Comparison of ENCODE assay signal across 15 cellular contexts in genomic region chr1:26740023-26740422, GRCh38. TPM values are rescaled to one million over a fixed set of nuclear protein-coding genes. Genes with fewer than 3 reads are reported as not detected.
DNase-seq lines count a peak whose midpoint lies in the region; ATAC-seq and TF ChIP-seq lines count a peak whose summit lies in the region.
"Had no signal": no experiment of that assay in that cellular context is flagged by ENCODE, and none has a peak within 500 bp of the region (broad histone marks: within the 10 kb centered on the region; RNA-seq: fewer than 3 reads in every experiment).

No MANE protein-coding gene starts in this region.

- RAD21 ChIA-PET in HCT116 (lab: Charles Lee; ENCODE audit: low non-redundant PET in 1 of 2, low total read pairs in 2 of 2, uncharacterized antibody in 2 of 2, unreplicated experiment in 2 of 2): no interaction called here

- no peaks in the 10 kb centered on the region for H3K27me3 ChIP-seq in HCT116 (ENCODE audit: insufficient read depth, low read length)
- no peaks in the 10 kb centered on the region for H3K27me3 ChIP-seq in naive thymus-derived CD4-positive, alpha-beta T cell (ENCODE audit: control insufficient read depth in 2 of 2, insufficient read depth in 2 of 2, low read length in 2 of 2)
- no peaks in the 10 kb centered on the region for H3K27me3 ChIP-seq in tibial nerve
- H3K27me3 ChIP-seq: brain microvascular endothelial cell, gastroesophageal sphincter, sigmoid colon had no signal

- no peak overlapping the region for H2AFZ ChIP-seq in HCT116 (ENCODE audit: low read depth, low read length, poor library complexity, severe bottlenecking)

- no peak for TF ChIP-seq RAD21 in HCT116 (IDR thresholded peaks at IDR 0.05; ENCODE audit: low read depth)

- TF ChIP-seq CTCF in CD14-positive monocyte (IDR thresholded peaks at IDR 0.05): no peak
- TF ChIP-seq CTCF in HCT116 (IDR thresholded peaks at IDR 0.05 in 2 of 3, conservative IDR thresholded peaks at IDR 0.05 in 1 of 3; ENCODE audit: borderline replicate concordance in 1 of 3, insufficient read depth in 1 of 3, low read depth in 2 of 3, low read length in 2 of 3): no peak
- no peak for TF ChIP-seq CTCF in tibial nerve (IDR thresholded peaks at IDR 0.05)

- no peaks in the 10 kb centered on the region for H3K9me3 ChIP-seq in HCT116 (ENCODE audit: control insufficient read depth in 1 of 2, insufficient read depth in 1 of 2, low read depth in 1 of 2, low read length in 2 of 2)
- no peaks in the 10 kb centered on the region for H3K9me3 ChIP-seq in naive thymus-derived CD4-positive, alpha-beta T cell (ENCODE audit: control insufficient read depth in 2 of 3, low read length in 3 of 3)
- no peaks in the 10 kb centered on the region for H3K9me3 ChIP-seq in tibial nerve
- H3K9me3 ChIP-seq: gastroesophageal sphincter, sigmoid colon had no signal

- 64 to 76% methylated on average over 3 of the region's 3 CpGs for WGBS in tibial nerve, 2 donors

- H3K27ac ChIP-seq in HCT116 (ENCODE audit: low read depth, low read length) (no peak overlapping the region), tibial nerve (peak overlapping the region in 2 of 4 donors; percentile 5 to 41)
- peak overlapping the region; percentile 62 for H3K27ac ChIP-seq in naive thymus-derived CD4-positive, alpha-beta T cell (ENCODE audit: low read depth, low read length)
- H3K27ac ChIP-seq: brain microvascular endothelial cell, gastroesophageal sphincter, sigmoid colon had no signal

- H3K4me1 Mint-ChIP-seq in CD14-positive monocyte: peaks cover 51% of the 10 kb centered on the region
- H3K4me1 Mint-ChIP-seq in naive thymus-derived CD4-positive, alpha-beta T cell: peaks cover 54 to 82% (median 69%) of the 10 kb centered on the region in 7 donors

- H3K9ac ChIP-seq in HCT116 (ENCODE audit: low read length): no peak overlapping the region

- no peak for DNase-seq in CD14-positive monocyte (ENCODE audit: low spot score)
- DNase-seq in HCT116 (ENCODE audit: low read depth, low spot score): no peak
- no peak for DNase-seq in activated naive CD4-positive, alpha-beta T cell treated with anti-CD3 and anti-CD28 coated beads, Interleukin-2, amount 50 U/mL, for 72 hours (ENCODE audit: low spot score in 2 of 2)
- DNase-seq in naive thymus-derived CD4-positive, alpha-beta T cell: no peak
- no peak for DNase-seq in midbrain (lab: John Stamatoyannopoulos, UW)
- no peak for DNase-seq in GM19240 (ENCODE audit: insufficient read length, low spot score)
- no peak for DNase-seq in T1000 (lab: John Stamatoyannopoulos, UW)
- DNase-seq in tibial nerve (ENCODE audit: low spot score in 2 of 2): no peak
- DNase-seq: brain microvascular endothelial cell, GF-D8, islet precursor cell, NCI-H1105 treated with DMSO at 0.1 percent for 48 hours, sigmoid colon, T-helper 9 cell had no signal

- H3K36me3 ChIP-seq in HCT116 (ENCODE audit: control insufficient read depth in 1 of 2, insufficient read depth in 2 of 2, low read length in 2 of 2): peaks cover 11 to 34% of the 10 kb centered on the region in 2 experiments
- H3K36me3 ChIP-seq in naive thymus-derived CD4-positive, alpha-beta T cell (ENCODE audit: control insufficient read depth in 2 of 3, insufficient read depth in 3 of 3, low read length in 3 of 3): peaks cover 0 to 29% (median 0%) of the 10 kb centered on the region in 3 experiments
- H3K36me3 ChIP-seq in tibial nerve: peaks cover 0 to 73% (median 4%) of the 10 kb centered on the region in 3 donors

- TF ChIP-seq POLR2A in HCT116 (IDR thresholded peaks at IDR 0.05; ENCODE audit: borderline replicate concordance, extremely low read depth, insufficient read depth, insufficient read length) (no peak), tibial nerve (IDR thresholded peaks at IDR 0.05) (no peak)

- no peaks in the 10 kb centered on the region for H3K27me3 Mint-ChIP-seq in CD14-positive monocyte (ENCODE audit: low read depth in 3 of 3)
- H3K27me3 Mint-ChIP-seq in naive thymus-derived CD4-positive, alpha-beta T cell: no peaks in the 10 kb centered on the region

- no peaks in the 10 kb centered on the region for H3K9me2 ChIP-seq in HCT116 (ENCODE audit: insufficient read depth)

- peaks cover 81% of the 10 kb centered on the region for H3K79me2 ChIP-seq in HCT116 (ENCODE audit: insufficient read depth, low read length)

- peak overlapping the region in 5 of 7 donors; percentile 5 to 70 (median 55) for H3K27ac Mint-ChIP-seq in CD14-positive monocyte
- H3K27ac Mint-ChIP-seq in activated naive CD4-positive, alpha-beta T cell treated with anti-CD3 and anti-CD28 coated beads, Interleukin-2, amount 50 U/mL, for 72 hours: peak overlapping the region; percentile 38 to 76
- peak overlapping the region; percentile 29 to 93 (median 88) for H3K27ac Mint-ChIP-seq in naive thymus-derived CD4-positive, alpha-beta T cell

- H4K20me1 ChIP-seq in HCT116 (ENCODE audit: insufficient read depth): peaks cover 3% of the 10 kb centered on the region; the same call in 1 of the 2 replicates

- ATAC-seq in HCT116: no peak
- no peak for ATAC-seq in activated naive CD4-positive, alpha-beta T cell treated with anti-CD3 and anti-CD28 coated beads, Interleukin-2, amount 50 U/mL, for 72 hours
- no peak for ATAC-seq in naive thymus-derived CD4-positive, alpha-beta T cell
- ATAC-seq: gastroesophageal sphincter had no signal

- intact Hi-C loops in CD14-positive monocyte (cut with micrococcal nuclease) (loop anchor here in 1 of 2 donors (5.0 kb wide), 2 partner anchors 43 to 47 kb away; partner anchors contain the start of genes ARID1A and PIGV), HCT116 (cut with micrococcal nuclease) (no loop called here)
- intact Hi-C loops in naive thymus-derived CD4-positive, alpha-beta T cell (cut with micrococcal nuclease): no loop called here

- peaks cover 9 to 24% of the 10 kb centered on the region in 2 experiments for H3K4me1 ChIP-seq in HCT116 (ENCODE audit: control insufficient read depth in 1 of 2, insufficient read depth in 2 of 2, low read length in 2 of 2)
- peaks cover 42 to 67% of the 10 kb centered on the region in 2 donors for H3K4me1 ChIP-seq in naive thymus-derived CD4-positive, alpha-beta T cell (ENCODE audit: control insufficient read depth in 2 of 2, insufficient read depth in 2 of 2, low read length in 2 of 2)
- peaks cover 0 to 71% (median 20%) of the 10 kb centered on the region in 4 donors for H3K4me1 ChIP-seq in tibial nerve

- no peak for TF ChIP-seq EP300 in tibial nerve (IDR thresholded peaks at IDR 0.05)

- H3K36me3 Mint-ChIP-seq in CD14-positive monocyte: peaks cover 51 to 84% of the 10 kb centered on the region in 2 donors
- peaks cover 31 to 40% of the 10 kb centered on the region in 2 donors for H3K36me3 Mint-ChIP-seq in activated naive CD4-positive, alpha-beta T cell treated with anti-CD3 and anti-CD28 coated beads, Interleukin-2, amount 50 U/mL, for 72 hours
- peaks cover 10 to 41% (median 20%) of the 10 kb centered on the region in 5 donors for H3K36me3 Mint-ChIP-seq in naive thymus-derived CD4-positive, alpha-beta T cell

- CTCF ChIA-PET in HCT116 (lab: Charles Lee): no interaction called here
- CTCF ChIA-PET in naive thymus-derived CD4-positive, alpha-beta T cell (lab: Charles Lee): interaction anchor here (0.6 to 2.4 kb wide), 2 partner anchors 41 to 296 kb away, joined by 4 to 12 read pairs; no protein-coding TSS in a partner anchor

- H3K4me3 Mint-ChIP-seq in CD14-positive monocyte: no peak overlapping the region
- peak overlapping the region in 9 of 10 donors; percentile 31 to 89 (median 79) for H3K4me3 Mint-ChIP-seq in naive thymus-derived CD4-positive, alpha-beta T cell

- peaks cover 0 to 5% (median 0%) of the 10 kb centered on the region in 7 donors for H3K9me3 Mint-ChIP-seq in CD14-positive monocyte
- H3K9me3 Mint-ChIP-seq in activated naive CD4-positive, alpha-beta T cell treated with anti-CD3 and anti-CD28 coated beads, Interleukin-2, amount 50 U/mL, for 72 hours: peaks cover 0 to 3% of the 10 kb centered on the region in 2 donors
- peaks cover 0 to 2% (median 0%) of the 10 kb centered on the region in 11 donors for H3K9me3 Mint-ChIP-seq in naive thymus-derived CD4-positive, alpha-beta T cell

- H3K4me2 ChIP-seq in HCT116 (ENCODE audit: low read length): no peak overlapping the region

- POLR2A ChIA-PET in HCT116 (lab: Charles Lee): no interaction called here
- POLR2A ChIA-PET in naive thymus-derived CD4-positive, alpha-beta T cell (lab: Charles Lee): interaction anchor here (0.7 to 7.6 kb wide), 10 partner anchors 7 to 48 kb away, joined by 3 to 41 read pairs (median 7); partner anchors contain the start of genes ARID1A and PIGV

- BruUV-seq in HCT116 (replicated peaks; lab: Mats Ljungman, UMichigan): TSS peak; percentile 20

- no peak overlapping the region for H3K4me3 ChIP-seq in HCT116 (replicated peaks in 1 of 2; ENCODE audit: low read depth in 1 of 2, low read length in 2 of 2)
- H3K4me3 ChIP-seq in naive thymus-derived CD4-positive, alpha-beta T cell (ENCODE audit: low read length): no peak overlapping the region
- H3K4me3 ChIP-seq in tibial nerve: no peak overlapping the region
- H3K4me3 ChIP-seq: gastroesophageal sphincter, sigmoid colon had no signal

TF ChIP-seq in HCT116, 20 proteins besides CTCF, POLR2A, EP300 and RAD21 (continues in another document):
- TF ChIP-seq SP1 (IDR thresholded peaks at IDR 0.05; ENCODE audit: low read depth) (no peak), CBX3 (IDR thresholded peaks at IDR 0.05; ENCODE audit: low read depth) (no peak), TCF7L2 (IDR thresholded peaks at IDR 0.05; ENCODE audit: borderline replicate concordance, extremely low read depth, insufficient read depth, insufficient read length) (no peak)

RNA-seq across cellular contexts. Expression of gene ARID1A, which starts 44.2 kb away (rescaled TPM):
- polyA plus RNA-seq in CD14-positive monocyte: 1 to 10 TPM; 6.6 to 9.5 TPM
- 62.8 TPM for total RNA-seq in HCT116 (2021; ENCODE audit: unreplicated experiment)
- polyA plus RNA-seq in HCT116 (2012): 55.1 and 56.3 TPM in 2 replicates
- 100 to 1,000 TPM; 110 to 116 TPM for total RNA-seq in activated naive CD4-positive, alpha-beta T cell treated with anti-CD3 and anti-CD28 coated beads, Interleukin-2, amount 50 U/mL, for 72 hours
- total RNA-seq in naive thymus-derived CD4-positive, alpha-beta T cell: 100 to 1,000 TPM; 118 to 148 (median 131) TPM
- polyA plus RNA-seq in naive thymus-derived CD4-positive, alpha-beta T cell: 10 to 100 TPM; 22.3 to 26.6 TPM
- total RNA-seq in tibial nerve: 10 to 100 TPM; 49.6 to 90.0 (median 54.3) TPM

RNA-seq across cellular contexts. Expression of gene PIGV, which starts 47.7 kb away (rescaled TPM):
- 1 to 10 TPM; 8.3 to 9.5 TPM for polyA plus RNA-seq in CD14-positive monocyte
- total RNA-seq in HCT116 (2021; ENCODE audit: unreplicated experiment) (13.2 TPM), tibial nerve (10 to 100 TPM in 3 of 4 donors, 1 to 10 TPM in 1; 9.3 to 22.2 (median 17.6) TPM)
- 13.8 and 16.8 TPM in 2 replicates for polyA plus RNA-seq in HCT116 (2012)
- 10 to 100 TPM; 15.9 to 21.0 TPM for total RNA-seq in activated naive CD4-positive, alpha-beta T cell treated with anti-CD3 and anti-CD28 coated beads, Interleukin-2, amount 50 U/mL, for 72 hours
- 10 to 100 TPM in 4 of 5 experiments, 1 to 10 TPM in 1; 8.4 to 17.9 (median 16.7) TPM for total RNA-seq in naive thymus-derived CD4-positive, alpha-beta T cell
- polyA plus RNA-seq in naive thymus-derived CD4-positive, alpha-beta T cell: 10 to 100 TPM in 1 of 2 donors, 1 to 10 TPM in 1; 7.0 to 11.3 TPM

Comparison
In these comparisons a context has a peak if more than half of its experiments do, and no peak if none do; other contexts are left out.
1. H3K4me3 Mint-ChIP-seq: peak in naive thymus-derived CD4-positive, alpha-beta T cell (9 of 10); none in CD14-positive monocyte (0 of 2).
2. Peak in every context shown above with its lines, with median percentiles within 50 percentile points of each other: H3K27ac Mint-ChIP-seq.